In genomic region chr5:145697251-145698016, GRCh38 we compare ENCODE assay signal across 9 cellular contexts.
DNase-seq lines count a peak whose midpoint lies in the region; ATAC-seq, FAIRE-seq and TF ChIP-seq lines count a peak whose summit lies in the region.
"Had no signal": no experiment of that assay in that cellular context is flagged by ENCODE, and none has a peak within 500 bp of the region (broad histone marks: within the 10 kb centered on the region; RNA-seq: fewer than 3 reads in every experiment).

No MANE protein-coding gene starts in this region.

- no peak overlapping the region for H3K27ac ChIP-seq in GM23248
- no peak overlapping the region for H3K27ac ChIP-seq in H1 (ENCODE audit: low read depth, low read length)

- H4K91ac ChIP-seq in H1 (replicated peaks; ENCODE audit: insufficient read length, low read length): no peak overlapping the region

- H3K23ac ChIP-seq in H1 (ENCODE audit: insufficient read length): no peak overlapping the region

- H3K79me1 ChIP-seq in H1 (ENCODE audit: low read depth, low read length): no peaks in the 10 kb centered on the region

- H3K9me3 Mint-ChIP-seq in activated CD8-positive, alpha-beta memory T cell treated with anti-CD3 and anti-CD28 coated beads, Interleukin-2, amount 10 ng/mL, durations not matched to agents 7 days and 5 days (ENCODE audit: low read depth): no peaks in the 10 kb centered on the region
- H3K9me3 Mint-ChIP-seq: central memory CD8-positive, alpha-beta T cell had no signal

- no peak overlapping the region for H3K4me2 ChIP-seq in GM23248 (ENCODE audit: unreplicated experiment)
- no peak overlapping the region for H3K4me2 ChIP-seq in H1 (ENCODE audit: insufficient read depth in 1 of 2, low read depth in 2 of 2, low read length in 2 of 2)

- WGBS in GM23248 (ENCODE audit: low coverage in 1 of 2, low lambda C conversion rate in 2 of 2, missing lambda C conversion rate in 2 of 2), 2 experiments: 59 to 64% methylated on average over 4 of the region's 4 CpGs
- 86% methylated on average over 4 of the region's 4 CpGs; no CpG with 5 or more reads in 1 of the 2 experiments for WGBS in H1 (ENCODE audit: extremely low coverage in 1 of 2, insufficient coverage in 1 of 2, insufficient read length in 1 of 2, insufficient replicate concordance in 2 of 2, low coverage in 1 of 2, low lambda C conversion rate in 2 of 2, missing lambda C conversion rate in 1 of 2), 2 experiments

- POLR2A ChIA-PET in H1 (lab: Charles Lee; ENCODE audit: partially characterized antibody): interaction anchor here (0.8 kb wide), 1 partner anchor 14 kb away, joined by 3 read pairs; no protein-coding TSS in a partner anchor

- H4K5ac ChIP-seq in H1 (ENCODE audit: insufficient read length, low read depth, low read length): no peak overlapping the region

- H3K4me3 ChIP-seq in GM23248: no peak overlapping the region
- H3K4me3 ChIP-seq in H1 (ENCODE audit: extremely low read depth in 1 of 4, insufficient read depth in 2 of 4, low read depth in 3 of 4, low read length in 4 of 4): no peak overlapping the region

- no peak overlapping the region for H3K27ac Mint-ChIP-seq in activated CD8-positive, alpha-beta memory T cell treated with anti-CD3 and anti-CD28 coated beads, Interleukin-2, amount 10 ng/mL, durations not matched to agents 7 days and 5 days

- H3K56ac ChIP-seq in H1 (replicated peaks; ENCODE audit: insufficient read length, low read depth, low read length): no peak overlapping the region

- H2BK20ac ChIP-seq in H1 (ENCODE audit: low read length): no peak overlapping the region

- no peaks in the 10 kb centered on the region for H3F3A ChIP-seq in GM23248 (ENCODE audit: insufficient read depth)

- TF ChIP-seq POLR2A in H1 (IDR thresholded peaks at IDR 0.05; ENCODE audit: control extremely low read depth in 1 of 2, low read depth in 2 of 2, low read length in 2 of 2): no peak

- no peak for ATAC-seq in activated CD8-positive, alpha-beta memory T cell treated with anti-CD3 and anti-CD28 coated beads, Interleukin-2, amount 10 ng/mL, durations not matched to agents 7 days and 5 days
- no peak for ATAC-seq in HG03469 (IDR thresholded peaks at IDR 0.05; ENCODE audit: unreplicated experiment)

- TF ChIP-seq CTCF in H1 (IDR thresholded peaks at IDR 0.05; ENCODE audit: control extremely low read depth in 1 of 3, insufficient read depth in 1 of 3, low read depth in 1 of 3, low read length in 3 of 3): peak in 2 of 3 experiments; percentile 70; a peak in 3 of 4 replicates

- no peak overlapping the region for H3K18ac ChIP-seq in H1 (ENCODE audit: extremely low read depth, low read length)

- no peak overlapping the region for H4K8ac ChIP-seq in H1 (ENCODE audit: extremely low read depth, insufficient read depth, low read length)

- no peak overlapping the region for H3K14ac ChIP-seq in H1 (ENCODE audit: insufficient read length)

- H3K36me3 ChIP-seq in GM23248 (ENCODE audit: low read depth): no peaks in the 10 kb centered on the region
- H3K36me3 ChIP-seq in H1 (ENCODE audit: control insufficient read depth in 2 of 4, insufficient read depth in 4 of 4, low read length in 3 of 4): no peaks in the 10 kb centered on the region

- no peaks in the 10 kb centered on the region for H4K20me1 ChIP-seq in GM23248 (ENCODE audit: insufficient read depth)
- no peaks in the 10 kb centered on the region for H4K20me1 ChIP-seq in H1 (replicated peaks in 1 of 2; ENCODE audit: control insufficient read depth in 1 of 2, insufficient read depth in 2 of 2, low read length in 2 of 2)

- H3K4ac ChIP-seq in H1 (replicated peaks; ENCODE audit: insufficient read length, low read depth, low read length): no peak overlapping the region

- no peak overlapping the region for H3K4me3 Mint-ChIP-seq in activated CD8-positive, alpha-beta memory T cell treated with anti-CD3 and anti-CD28 coated beads, Interleukin-2, amount 10 ng/mL, durations not matched to agents 7 days and 5 days
- H3K4me3 Mint-ChIP-seq: central memory CD8-positive, alpha-beta T cell had no signal

- H2AK5ac ChIP-seq in H1 (ENCODE audit: low read depth, low read length): no peak overlapping the region

- H2BK120ac ChIP-seq in H1 (replicated peaks; ENCODE audit: low read depth, low read length): no peak overlapping the region

- H3K27me3 ChIP-seq in GM23248 (replicated peaks; ENCODE audit: insufficient read depth): no peaks in the 10 kb centered on the region
- no peaks in the 10 kb centered on the region for H3K27me3 ChIP-seq in H1 (replicated peaks in 1 of 4; ENCODE audit: control insufficient read depth in 3 of 4, extremely low read depth in 1 of 4, insufficient read depth in 3 of 4, low read length in 3 of 4)

- no peaks in the 10 kb centered on the region for H3K36me3 Mint-ChIP-seq in activated CD8-positive, alpha-beta memory T cell treated with anti-CD3 and anti-CD28 coated beads, Interleukin-2, amount 10 ng/mL, durations not matched to agents 7 days and 5 days

- no peak overlapping the region for H2BK15ac ChIP-seq in H1 (ENCODE audit: low read length)

- H3K9me3 ChIP-seq in GM23248 (ENCODE audit: low read depth) (no peaks in the 10 kb centered on the region), H1 (ENCODE audit: insufficient read depth in 2 of 2, low read depth in 1 of 2, low read length in 1 of 2) (no peaks in the 10 kb centered on the region)

- FAIRE-seq in H1 (lab: Jason Lieb, UNC): peak; percentile 73

- H3K9me2 ChIP-seq in GM23248 (ENCODE audit: insufficient read depth): no peaks in the 10 kb centered on the region

- H3K79me2 ChIP-seq in GM23248 (ENCODE audit: insufficient read depth): no peaks in the 10 kb centered on the region
- H3K79me2 ChIP-seq in H1 (ENCODE audit: control insufficient read depth in 1 of 2, insufficient read depth in 2 of 2, low read length in 2 of 2): no peaks in the 10 kb centered on the region

- no peaks in the 10 kb centered on the region for H3K27me3 Mint-ChIP-seq in activated CD8-positive, alpha-beta memory T cell treated with anti-CD3 and anti-CD28 coated beads, Interleukin-2, amount 10 ng/mL, durations not matched to agents 7 days and 5 days
- H3K27me3 Mint-ChIP-seq: central memory CD8-positive, alpha-beta T cell had no signal

- in situ Hi-C loops in GM23248 (cut with MboI): no loop called here

- H3K4me1 Mint-ChIP-seq in activated CD8-positive, alpha-beta memory T cell treated with anti-CD3 and anti-CD28 coated beads, Interleukin-2, amount 10 ng/mL, durations not matched to agents 7 days and 5 days: no peaks in the 10 kb centered on the region
- H3K4me1 Mint-ChIP-seq: central memory CD8-positive, alpha-beta T cell had no signal

- DNase-seq in activated CD8-positive, alpha-beta memory T cell treated with anti-CD3 and anti-CD28 coated beads, Interleukin-2, amount 10 ng/mL, durations not matched to agents 7 days and 5 days: peak; percentile 43
- DNase-seq in activated CD8-positive, alpha-beta memory T cell treated with anti-CD3 and anti-CD28 coated beads for 24 hours: no peak
- peak; percentile 61 for DNase-seq in GM23248
- DNase-seq in MV-4-11 (lab: John Stamatoyannopoulos, UW): peak; percentile 59
- no peak for DNase-seq in H1 (ENCODE audit: low read depth in 1 of 2, low spot score in 2 of 2)
- DNase-seq in renal cortical epithelial cell (ENCODE audit: low read depth): peak; percentile 45
- no peak for DNase-seq in DMS153 treated with DMSO at 0.1 percent for 48 hours (lab: John Stamatoyannopoulos, UW; ENCODE audit: unreplicated experiment)

- no peak for TF ChIP-seq EP300 in H1 (IDR thresholded peaks at IDR 0.05; ENCODE audit: borderline replicate concordance in 1 of 2, low read depth in 2 of 2, low read length in 2 of 2)

- TF ChIP-seq RAD21 in H1 (IDR thresholded peaks at IDR 0.05 in 1 of 2, conservative IDR thresholded peaks at IDR 0.05 in 1 of 2; ENCODE audit: low read depth in 2 of 2, low read length in 2 of 2): peak; percentile 56 to 68

- H3K4me1 ChIP-seq in GM23248 (ENCODE audit: insufficient read depth): no peaks in the 10 kb centered on the region
- no peaks in the 10 kb centered on the region for H3K4me1 ChIP-seq in H1 (replicated peaks in 1 of 4; ENCODE audit: control insufficient read depth in 3 of 4, insufficient read depth in 4 of 4, low read length in 3 of 4)

- no peaks in the 10 kb centered on the region for H3K23me2 ChIP-seq in H1 (ENCODE audit: low read depth, low read length)

- H2AFZ ChIP-seq in GM23248 (peak overlapping the region; percentile 66), H1 (ENCODE audit: low read length) (no peak overlapping the region)

- no peak overlapping the region for H2BK12ac ChIP-seq in H1 (ENCODE audit: low read depth, low read length)

- H3K9ac ChIP-seq in GM23248: no peak overlapping the region
- no peak overlapping the region for H3K9ac ChIP-seq in H1 (replicated peaks in 1 of 4; ENCODE audit: extremely low read depth in 1 of 4, low read depth in 3 of 4, low read length in 3 of 4)

- CTCF ChIA-PET in activated CD8-positive, alpha-beta memory T cell treated with anti-CD3 and anti-CD28 coated beads, Interleukin-2, amount 10 ng/mL, durations not matched to agents 7 days and 5 days (lab: Charles Lee): interaction anchor here (0.7 to 1.1 kb wide), 3 partner anchors 10 to 128 kb away, joined by 3 to 4 read pairs (median 4); no protein-coding TSS in a partner anchor
- CTCF ChIA-PET in H1 (lab: Charles Lee; ENCODE audit: partially characterized antibody): interaction anchor here (0.6 to 10.5 kb wide), 23 partner anchors 12 to 409 kb away, joined by 3 to 100 read pairs (median 5); no protein-coding TSS in a partner anchor

- no peak overlapping the region for H2BK5ac ChIP-seq in H1 (ENCODE audit: low read depth, low read length)

TF ChIP-seq in H1, 55 proteins besides CTCF, POLR2A, EP300 and RAD21:
- TF ChIP-seq JUND (IDR thresholded peaks at IDR 0.05; ENCODE audit: low read length) (no peak), YY1 (IDR thresholded peaks at IDR 0.05; ENCODE audit: low read depth, low read length) (no peak), RXRA (IDR thresholded peaks at IDR 0.05; ENCODE audit: insufficient read depth, low read depth, low read length) (no peak), HDAC2 (IDR thresholded peaks at IDR 0.05; ENCODE audit: borderline replicate concordance in 1 of 2, low read depth in 2 of 2, low read length in 2 of 2) (no peak), EZH2 (IDR thresholded peaks at IDR 0.05; ENCODE audit: low read depth, low read length, severe bottlenecking) (no peak), NANOG (IDR thresholded peaks at IDR 0.05; ENCODE audit: insufficient read depth, low read depth, low read length, poor library complexity, severe bottlenecking) (no peak)

Comparison
In these comparisons a context has a peak if more than half of its experiments do, and no peak if none do; other contexts are left out.
1. DNase-seq: peak in activated CD8-positive, alpha-beta memory T cell treated with anti-CD3 and anti-CD28 coated beads, Interleukin-2, amount 10 ng/mL, durations not matched to agents 7 days and 5 days (single experiment), GM23248 (single experiment), MV-4-11 (single experiment) and renal cortical epithelial cell (single experiment); none in activated CD8-positive, alpha-beta memory T cell treated with anti-CD3 and anti-CD28 coated beads for 24 hours (single experiment), H1 (0 of 2) and DMS153 treated with DMSO at 0.1 percent for 48 hours (single experiment).